ENCODE assay signal across 12 cellular contexts in the genomic region with DNA sequence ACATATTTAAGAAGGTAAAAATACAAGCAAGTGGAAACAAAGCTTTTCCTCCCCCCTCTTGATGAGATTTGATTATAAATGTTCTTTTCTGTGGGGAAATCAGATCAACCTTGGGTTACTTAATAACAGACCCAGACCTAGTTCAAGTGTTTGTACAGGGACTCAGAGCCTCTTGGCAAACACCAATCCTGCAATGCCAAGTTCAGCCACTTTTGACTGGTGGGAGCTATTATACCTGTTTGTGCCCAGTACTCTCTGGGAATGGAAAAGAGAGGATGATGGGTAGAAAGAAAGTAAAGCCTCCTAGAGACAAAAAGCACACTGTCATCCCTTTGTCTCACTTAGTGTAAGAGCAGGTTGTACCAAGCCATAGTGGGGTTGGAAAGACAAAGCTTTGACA.
DNase-seq lines count a peak whose midpoint lies in the region; ATAC-seq and TF ChIP-seq lines count a peak whose summit lies in the region.
"Had no signal": no experiment of that assay in that cellular context is flagged by ENCODE, and none has a peak within 500 bp of the region (broad histone marks: within the 10 kb centered on the region; RNA-seq: fewer than 3 reads in every experiment).

No MANE protein-coding gene starts in this region.

- peak; percentile 32; the same call in 1 of the 2 replicates for TF ChIP-seq CTCF in 22Rv1 (IDR thresholded peaks at IDR 0.05)
- TF ChIP-seq CTCF in GM12874 (IDR thresholded peaks at IDR 0.05; ENCODE audit: insufficient read depth, low read depth, low read length): peak; percentile 19; the same call in 1 of the 2 replicates

- no peak overlapping the region for H3K27ac ChIP-seq in 22Rv1
- H3K27ac ChIP-seq in caudate nucleus (ENCODE audit: low read depth, low read length): no peak overlapping the region
- H3K27ac ChIP-seq: BLaER1 treated with 17β-estradiol and CSF1 and Interleukin-3, amounts not matched to agents 10 nM and 100 nM; skin epidermis had no signal

- ATAC-seq in SK-N-SH treated with all-trans-retinoic acid at 6 μM for 48 hours (no peak), GM18511 (IDR thresholded peaks at IDR 0.05; ENCODE audit: unreplicated experiment) (no peak)
- ATAC-seq: activated T-cell treated with anti-CD3 and anti-CD28 coated beads, Interleukin-2, amount 50 U/mL, for 4 hours had no signal

- DNase-seq in NCI-H69 (lab: John Stamatoyannopoulos, UW) (peak; percentile 18), iPS DF 4.7 (ENCODE audit: extremely low read depth, low spot score) (peak; percentile 2), caudate nucleus (lab: John Stamatoyannopoulos, UW) (no peak)
- DNase-seq in activated T-cell treated with anti-CD3 and anti-CD28 coated beads, Interleukin-2, amount 50 U/mL, for 48 hours: no peak
- DNase-seq: activated T-cell treated with anti-CD3 and anti-CD28 coated beads, Interleukin-2, amount 50 U/mL, for 4 hours; OCI-M1 had no signal

TF ChIP-seq in SK-N-SH treated with all-trans-retinoic acid at 6 μM for 48 hours, 23 proteins besides CTCF, POLR2A, EP300 and RAD21:
- no peak for TF ChIP-seq ZNF70 (CRISPR knock-in tag; IDR thresholded peaks at IDR 0.05)
- no peak for TF ChIP-seq ARNTL (CRISPR knock-in tag; IDR thresholded peaks at IDR 0.05; ENCODE audit: borderline replicate concordance, low read depth)
- no peak for TF ChIP-seq TCF4 (CRISPR knock-in tag; IDR thresholded peaks at IDR 0.05; ENCODE audit: borderline replicate concordance)
- no peak for TF ChIP-seq GLIS3 (CRISPR knock-in tag; IDR thresholded peaks at IDR 0.05)
- TF ChIP-seq, protein P1, sequence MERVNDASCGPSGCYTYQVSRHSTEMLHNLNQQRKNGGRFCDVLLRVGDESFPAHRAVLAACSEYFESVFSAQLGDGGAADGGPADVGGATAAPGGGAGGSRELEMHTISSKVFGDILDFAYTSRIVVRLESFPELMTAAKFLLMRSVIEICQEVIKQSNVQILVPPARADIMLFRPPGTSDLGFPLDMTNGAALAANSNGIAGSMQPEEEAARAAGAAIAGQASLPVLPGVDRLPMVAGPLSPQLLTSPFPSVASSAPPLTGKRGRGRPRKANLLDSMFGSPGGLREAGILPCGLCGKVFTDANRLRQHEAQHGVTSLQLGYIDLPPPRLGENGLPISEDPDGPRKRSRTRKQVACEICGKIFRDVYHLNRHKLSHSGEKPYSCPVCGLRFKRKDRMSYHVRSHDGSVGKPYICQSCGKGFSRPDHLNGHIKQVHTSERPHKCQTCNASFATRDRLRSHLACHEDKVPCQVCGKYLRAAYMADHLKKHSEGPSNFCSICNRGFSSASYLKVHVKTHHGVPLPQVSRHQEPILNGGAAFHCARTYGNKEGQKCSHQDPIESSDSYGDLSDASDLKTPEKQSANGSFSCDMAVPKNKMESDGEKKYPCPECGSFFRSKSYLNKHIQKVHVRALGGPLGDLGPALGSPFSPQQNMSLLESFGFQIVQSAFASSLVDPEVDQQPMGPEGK (CRISPR knock-in tag; IDR thresholded peaks at IDR 0.05; ENCODE audit: borderline replicate concordance): no peak
- TF ChIP-seq PPARA (CRISPR knock-in tag; IDR thresholded peaks at IDR 0.05; ENCODE audit: borderline replicate concordance): no peak
- TF ChIP-seq, protein P2, sequence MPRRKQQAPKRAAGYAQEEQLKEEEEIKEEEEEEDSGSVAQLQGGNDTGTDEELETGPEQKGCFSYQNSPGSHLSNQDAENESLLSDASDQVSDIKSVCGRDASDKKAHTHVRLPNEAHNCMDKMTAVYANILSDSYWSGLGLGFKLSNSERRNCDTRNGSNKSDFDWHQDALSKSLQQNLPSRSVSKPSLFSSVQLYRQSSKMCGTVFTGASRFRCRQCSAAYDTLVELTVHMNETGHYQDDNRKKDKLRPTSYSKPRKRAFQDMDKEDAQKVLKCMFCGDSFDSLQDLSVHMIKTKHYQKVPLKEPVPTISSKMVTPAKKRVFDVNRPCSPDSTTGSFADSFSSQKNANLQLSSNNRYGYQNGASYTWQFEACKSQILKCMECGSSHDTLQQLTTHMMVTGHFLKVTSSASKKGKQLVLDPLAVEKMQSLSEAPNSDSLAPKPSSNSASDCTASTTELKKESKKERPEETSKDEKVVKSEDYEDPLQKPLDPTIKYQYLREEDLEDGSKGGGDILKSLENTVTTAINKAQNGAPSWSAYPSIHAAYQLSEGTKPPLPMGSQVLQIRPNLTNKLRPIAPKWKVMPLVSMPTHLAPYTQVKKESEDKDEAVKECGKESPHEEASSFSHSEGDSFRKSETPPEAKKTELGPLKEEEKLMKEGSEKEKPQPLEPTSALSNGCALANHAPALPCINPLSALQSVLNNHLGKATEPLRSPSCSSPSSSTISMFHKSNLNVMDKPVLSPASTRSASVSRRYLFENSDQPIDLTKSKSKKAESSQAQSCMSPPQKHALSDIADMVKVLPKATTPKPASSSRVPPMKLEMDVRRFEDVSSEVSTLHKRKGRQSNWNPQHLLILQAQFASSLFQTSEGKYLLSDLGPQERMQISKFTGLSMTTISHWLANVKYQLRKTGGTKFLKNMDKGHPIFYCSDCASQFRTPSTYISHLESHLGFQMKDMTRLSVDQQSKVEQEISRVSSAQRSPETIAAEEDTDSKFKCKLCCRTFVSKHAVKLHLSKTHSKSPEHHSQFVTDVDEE (CRISPR knock-in tag; IDR thresholded peaks at IDR 0.05): no peak
- no peak for TF ChIP-seq ISL1 (CRISPR knock-in tag; IDR thresholded peaks at IDR 0.05)
- no peak for TF ChIP-seq ZNF8 (CRISPR knock-in tag; IDR thresholded peaks at IDR 0.05)
- TF ChIP-seq RARB (CRISPR knock-in tag; IDR thresholded peaks at IDR 0.05): no peak
- TF ChIP-seq ZNF565 (CRISPR knock-in tag; conservative IDR thresholded peaks at IDR 0.05; ENCODE audit: low read depth): no peak
- no peak for TF ChIP-seq ZC3H10 (CRISPR knock-in tag; IDR thresholded peaks at IDR 0.05)
- no peak for TF ChIP-seq TOX (CRISPR knock-in tag; IDR thresholded peaks at IDR 0.05; ENCODE audit: borderline replicate concordance)
- no peak for TF ChIP-seq OSR1 (CRISPR knock-in tag; IDR thresholded peaks at IDR 0.05)
- no peak for TF ChIP-seq ZFP3 (CRISPR knock-in tag; IDR thresholded peaks at IDR 0.05)
- TF ChIP-seq, protein P3, sequence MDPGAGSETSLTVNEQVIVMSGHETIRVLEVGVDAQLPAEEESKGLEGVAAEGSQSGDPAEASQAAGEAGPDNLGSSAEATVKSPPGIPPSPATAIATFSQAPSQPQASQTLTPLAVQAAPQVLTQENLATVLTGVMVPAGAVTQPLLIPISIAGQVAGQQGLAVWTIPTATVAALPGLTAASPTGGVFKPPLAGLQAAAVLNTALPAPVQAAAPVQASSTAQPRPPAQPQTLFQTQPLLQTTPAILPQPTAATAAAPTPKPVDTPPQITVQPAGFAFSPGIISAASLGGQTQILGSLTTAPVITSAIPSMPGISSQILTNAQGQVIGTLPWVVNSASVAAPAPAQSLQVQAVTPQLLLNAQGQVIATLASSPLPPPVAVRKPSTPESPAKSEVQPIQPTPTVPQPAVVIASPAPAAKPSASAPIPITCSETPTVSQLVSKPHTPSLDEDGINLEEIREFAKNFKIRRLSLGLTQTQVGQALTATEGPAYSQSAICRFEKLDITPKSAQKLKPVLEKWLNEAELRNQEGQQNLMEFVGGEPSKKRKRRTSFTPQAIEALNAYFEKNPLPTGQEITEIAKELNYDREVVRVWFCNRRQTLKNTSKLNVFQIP (CRISPR knock-in tag; IDR thresholded peaks at IDR 0.05; ENCODE audit: borderline replicate concordance, low read depth): no peak
TF ChIP-seq in SK-N-SH treated with all-trans-retinoic acid at 6 μM for 48 hours: peak in this region for 0.

Comparison
In these comparisons a context has a peak if more than half of its experiments do, and no peak if none do; other contexts are left out.
1. DNase-seq: peak in NCI-H69 (single experiment) and iPS DF 4.7 (single experiment); none in activated T-cell treated with anti-CD3 and anti-CD28 coated beads, Interleukin-2, amount 50 U/mL, for 48 hours (0 of 2) and caudate nucleus (0 of 61).